ENCODE assay signal across 8 cellular contexts in genomic region chr10:112951349-112952281, GRCh38. TPM values are rescaled to one million over a fixed set of nuclear protein-coding genes. Genes with fewer than 3 reads are reported as not detected.
DNase-seq lines count a peak whose midpoint lies in the region; ATAC-seq, FAIRE-seq and TF ChIP-seq lines count a peak whose summit lies in the region.

No MANE protein-coding gene starts in this region.

- RAD21 ChIA-PET in HCT116 (lab: Charles Lee; ENCODE audit: low non-redundant PET in 1 of 2, low total read pairs in 2 of 2, uncharacterized antibody in 2 of 2, unreplicated experiment in 2 of 2): no interaction called here

- POLR2A ChIA-PET in HCT116 (lab: Charles Lee): no interaction called here
- POLR2A ChIA-PET in K562 (lab: Yijun Ruan, JAX): no interaction called here

- WGBS in K562 (ENCODE audit: insufficient coverage, low coverage, missing lambda C conversion rate): 1% methylated on average over 15 of the region's 68 CpGs
- 0 to 1% methylated on average over 67 of the region's 68 CpGs for WGBS in sigmoid colon, 2 donors

- no peak for TF ChIP-seq EP300 in K562 (IDR thresholded peaks at IDR 0.05; ENCODE audit: low read length)
- no peak for TF ChIP-seq EP300 in sigmoid colon (IDR thresholded peaks at IDR 0.05)

- H3K36me3 ChIP-seq in HCT116 (ENCODE audit: control insufficient read depth in 1 of 2, insufficient read depth in 2 of 2, low read length in 2 of 2) (peaks cover 18 to 27% of the 10 kb centered on the region in 2 experiments; a peak in 3 of 4 replicates), K562 (ENCODE audit: control insufficient read depth, insufficient read depth, low read length) (no peaks in the 10 kb centered on the region), iPS-15b (ENCODE audit: control insufficient read depth, insufficient read depth, low read length) (peaks cover 2% of the 10 kb centered on the region), sigmoid colon (no peaks in the 10 kb centered on the region)

- no peaks in the 10 kb centered on the region for H4K20me1 ChIP-seq in HCT116 (ENCODE audit: insufficient read depth)
- no peaks in the 10 kb centered on the region for H4K20me1 ChIP-seq in K562 (replicated peaks; ENCODE audit: control insufficient read depth, insufficient read depth, low read length)

- BruUV-seq in HCT116 (replicated peaks; lab: Mats Ljungman, UMichigan): no TSS peak
- BruUV-seq in K562 (replicated peaks; lab: Mats Ljungman, UMichigan): no TSS peak

- TF ChIP-seq CTCF in HCT116 (IDR thresholded peaks at IDR 0.05 in 2 of 3, conservative IDR thresholded peaks at IDR 0.05 in 1 of 3; ENCODE audit: borderline replicate concordance in 1 of 3, insufficient read depth in 1 of 3, low read depth in 2 of 3, low read length in 2 of 3): no peak
- no peak for TF ChIP-seq CTCF in K562 (IDR thresholded peaks at IDR 0.05 in 2 of 3, conservative IDR thresholded peaks at IDR 0.05 in 1 of 3; ENCODE audit: insufficient read depth in 2 of 3, low read depth in 1 of 3, low read length in 3 of 3)
- TF ChIP-seq CTCF in sigmoid colon (IDR thresholded peaks at IDR 0.05): peak in 1 of 4 experiments; percentile 9

- H3K79me2 ChIP-seq in HCT116 (ENCODE audit: insufficient read depth, low read length): peaks cover 60% of the 10 kb centered on the region
- peaks cover 4% of the 10 kb centered on the region; the same call in 2 of the 3 replicates for H3K79me2 ChIP-seq in K562 (ENCODE audit: control insufficient read depth, insufficient read depth, low read length)

- in situ Hi-C loops in K562 (cut with MboI): no loop called here

- TF ChIP-seq POLR2A in HCT116 (IDR thresholded peaks at IDR 0.05; ENCODE audit: borderline replicate concordance, extremely low read depth, insufficient read depth, insufficient read length): no peak
- TF ChIP-seq POLR2A in K562 (conservative IDR thresholded peaks at IDR 0.05): 0 out of 2 replicates have a peak, but pooled peaks have one; percentile 22
- no peak for TF ChIP-seq POLR2A in sigmoid colon (IDR thresholded peaks at IDR 0.05)

- peak overlapping the region; percentile 73 to 78 for H3K4me3 ChIP-seq in HCT116 (replicated peaks in 1 of 2; ENCODE audit: low read depth in 1 of 2, low read length in 2 of 2)
- H3K4me3 ChIP-seq in K562: peak overlapping the region; percentile 46
- H3K4me3 ChIP-seq in iPS-15b (ENCODE audit: low read depth, low read length): peak overlapping the region; percentile 91
- peak overlapping the region; percentile 70 to 91 (median 90) for H3K4me3 ChIP-seq in sigmoid colon

- no peaks in the 10 kb centered on the region for H3K9me1 ChIP-seq in K562 (ENCODE audit: control insufficient read depth, insufficient read depth, low read length)

- FAIRE-seq in K562 (lab: Jason Lieb, UNC): no peak

- intact Hi-C loops in HCT116 (cut with micrococcal nuclease) (loop anchor here (2.0 to 10.0 kb wide), 8 partner anchors 121 to 567 kb away; no protein-coding TSS in a partner anchor), K562 (cut with micrococcal nuclease) (loop anchor here (5.0 kb wide), 1 partner anchor 111 kb away; no protein-coding TSS in a partner anchor), sigmoid colon (cut with DNase I) (loop anchor here (2.0 to 10.0 kb wide), 7 partner anchors 46 to 433 kb away; no protein-coding TSS in a partner anchor)

- H3K27me3 ChIP-seq in HCT116 (ENCODE audit: insufficient read depth, low read length): no peaks in the 10 kb centered on the region
- no peaks in the 10 kb centered on the region; a peak in 1 of 5 replicates for H3K27me3 ChIP-seq in K562 (ENCODE audit: control insufficient read depth in 2 of 2, insufficient read depth in 2 of 2, low read length in 2 of 2)
- H3K27me3 ChIP-seq in iPS-15b (ENCODE audit: control insufficient read depth, insufficient read depth, low read length): no peaks in the 10 kb centered on the region
- no peaks in the 10 kb centered on the region for H3K27me3 ChIP-seq in sigmoid colon

- DNase-seq in AG08396 (ENCODE audit: low spot score) (peak; percentile 59), HCT116 (ENCODE audit: low read depth, low spot score) (peak; percentile 72), SW480 (ENCODE audit: low spot score) (peak; percentile 44), K562 (ENCODE audit: extremely low read depth in 1 of 4, low spot score in 3 of 4) (peak; percentile 30 to 59 (median 46)), sigmoid colon (peak; percentile 82), NK-92 (lab: John Stamatoyannopoulos, UW; ENCODE audit: unreplicated experiment) (no peak)

- TF ChIP-seq RAD21 in HCT116 (IDR thresholded peaks at IDR 0.05; ENCODE audit: low read depth) (no peak), K562 (CRISPR knock-in tag; conservative IDR thresholded peaks at IDR 0.05 in 1 of 2, IDR thresholded peaks at IDR 0.05 in 1 of 2) (no peak)

- H3K9ac ChIP-seq in HCT116 (ENCODE audit: low read length) (peak overlapping the region; percentile 92), K562 (ENCODE audit: insufficient read depth in 1 of 2, low read depth in 2 of 2, low read length in 2 of 2) (peak overlapping the region; percentile 76 to 90), iPS-15b (ENCODE audit: low read depth, low read length) (peak overlapping the region; percentile 96)

- CTCF ChIA-PET in HCT116 (lab: Charles Lee) (no interaction called here), K562 (lab: Yijun Ruan, JAX; ENCODE audit: low intra/inter-chr PET ratio) (no interaction called here)

- H3K9me2 ChIP-seq in HCT116 (ENCODE audit: insufficient read depth): no peaks in the 10 kb centered on the region

- H3K4me2 ChIP-seq in HCT116 (ENCODE audit: low read length) (peak overlapping the region; percentile 83), K562 (ENCODE audit: insufficient read depth, low read length) (peak overlapping the region; percentile 76)

- ATAC-seq in HCT116 (peak; percentile 10), K562 (peak; percentile 13; the same call in 2 of the 3 replicates), HG03565 (IDR thresholded peaks at IDR 0.05; ENCODE audit: unreplicated experiment) (no peak)

- H2AFZ ChIP-seq in HCT116 (ENCODE audit: low read depth, low read length, poor library complexity, severe bottlenecking) (no peak overlapping the region), K562 (ENCODE audit: low read depth, low read length) (peak overlapping the region; percentile 83)

- H3K4me1 ChIP-seq in HCT116 (ENCODE audit: control insufficient read depth in 1 of 2, insufficient read depth in 2 of 2, low read length in 2 of 2) (peaks cover 50 to 60% of the 10 kb centered on the region in 2 experiments), K562 (replicated peaks in 1 of 2; ENCODE audit: control insufficient read depth in 2 of 2, insufficient read depth in 2 of 2, low read length in 2 of 2) (peaks cover 4 to 10% of the 10 kb centered on the region in 2 experiments; a peak in 4 of 5 replicates), iPS-15b (ENCODE audit: control insufficient read depth, insufficient read depth, low read length) (peaks cover 39% of the 10 kb centered on the region), sigmoid colon (peaks cover 0 to 53% (median 46%) of the 10 kb centered on the region in 4 donors)

- peak overlapping the region; percentile 100 for H3K27ac ChIP-seq in HCT116 (ENCODE audit: low read depth, low read length)
- peak overlapping the region; percentile 74 for H3K27ac ChIP-seq in K562 (ENCODE audit: extremely low read depth, low read depth, low read length)
- peak overlapping the region; percentile 87 to 97 (median 96) for H3K27ac ChIP-seq in sigmoid colon

- no peaks in the 10 kb centered on the region for H3K9me3 ChIP-seq in HCT116 (ENCODE audit: control insufficient read depth in 1 of 2, insufficient read depth in 1 of 2, low read depth in 1 of 2, low read length in 2 of 2)
- no peaks in the 10 kb centered on the region for H3K9me3 ChIP-seq in K562 (replicated peaks; ENCODE audit: control insufficient read depth, insufficient read depth, low read depth, low read length)
- H3K9me3 ChIP-seq in iPS-15b (ENCODE audit: control insufficient read depth, insufficient read depth, low read length): no peaks in the 10 kb centered on the region
- H3K9me3 ChIP-seq in sigmoid colon: no peaks in the 10 kb centered on the region

TF ChIP-seq in HCT116, 20 proteins besides CTCF, POLR2A, EP300 and RAD21 (continues in another document):
- TF ChIP-seq EZH2 (IDR thresholded peaks at IDR 0.05) (no peak), TCF7L2 (IDR thresholded peaks at IDR 0.05; ENCODE audit: borderline replicate concordance, extremely low read depth, insufficient read depth, insufficient read length) (no peak), YY1 (IDR thresholded peaks at IDR 0.05; ENCODE audit: extremely low read depth, insufficient replicate concordance, low read depth, low read length) (peak; percentile 84)

TF ChIP-seq in K562, 482 proteins besides CTCF, POLR2A, EP300 and RAD21 (continues in another document):
- TF ChIP-seq RBM34 (IDR thresholded peaks at IDR 0.05; ENCODE audit: borderline replicate concordance, insufficient read depth, low read length) (no peak), ZNF507 (tag; conservative IDR thresholded peaks at IDR 0.05) (no peak), SMARCA5 (IDR thresholded peaks at IDR 0.05) (no peak), KLF6 (CRISPR knock-in tag; IDR thresholded peaks at IDR 0.05; ENCODE audit: borderline replicate concordance) (no peak), NFRKB (IDR thresholded peaks at IDR 0.05; ENCODE audit: low read depth) (peak; percentile 55; the same call in 1 of the 2 replicates), CCNT2 (IDR thresholded peaks at IDR 0.05; ENCODE audit: borderline replicate concordance, extremely low read depth, insufficient read length, low read depth, low read length) (no peak)

RNA-seq across cellular contexts. Expression of gene TCF7L2, which starts 1.6 kb away (rescaled TPM):
- total RNA-seq in HCT116 (2021; ENCODE audit: unreplicated experiment) (164 TPM), K562 (2014; rRNA removed) (0.32 and 0.41 TPM in 2 replicates), K562 (2014; rRNA removed; fragmentation: Illumina TruSeq; extraction: Trizol) (0.48 and 0.80 TPM in 2 replicates), K562 (2015; rRNA removed; fragmentation: Illumina TruSeq; extraction: Trizol) (0.68 and 1.2 TPM in 2 replicates), K562 (2021) (2.0 and 2.8 TPM in 2 replicates), sigmoid colon (10 to 100 TPM; 15.3 to 40.4 (median 23.3) TPM)
- polyA plus RNA-seq in HCT116 (2012): 120 and 126 TPM in 2 replicates
- total RNA-seq in K562 (2011; cell fraction: chromatin; rRNA removed; ENCODE audit: low replicate concordance): 1.9 and 4.4 TPM in 2 replicates
- 2.4 and 3.0 TPM in 2 replicates for total RNA-seq in K562 (2011; cell fraction: nucleolus; rRNA removed)
- 1.9 and 2.7 TPM in 2 replicates for total RNA-seq in K562 (2011; cell fraction: nucleoplasm; rRNA removed)
- polyA plus RNA-seq in K562 (2011; rRNA removed) (0.42 and 0.53 TPM in 2 replicates), K562 (2014; fragmentation: Illumina TruSeq; extraction: Trizol) (2.1 and 2.4 TPM in 2 replicates), K562 (2014; fragmentation: Nextera tagmentation; extraction: Ambion mirVana) (under 1 TPM; 0.52 to 0.92 TPM), K562 (2014; rRNA removed) (0.39 and 1.4 TPM in 2 replicates), sigmoid colon (10 to 100 TPM; 30.0 to 32.0 (median 31.7) TPM)
- polyA plus RNA-seq in K562 (2011; cell fraction: cytosol; rRNA removed): 0.15 and 0.35 TPM in 2 replicates
- polyA plus RNA-seq in K562 (2011; cell fraction: nucleus; rRNA removed): 1.6 and 2.2 TPM in 2 replicates
- polyA plus RNA-seq in K562 (2012): 1.4 and 2.2 TPM in 2 replicates
- 0.25 and 0.69 TPM in 2 replicates for polyA minus RNA-seq in K562 (2011; rRNA and poly(A)+ RNA removed)
- 0.91 and 1.5 TPM in 2 replicates for polyA minus RNA-seq in K562 (2011; cell fraction: cytosol; rRNA and poly(A)+ RNA removed)
- polyA minus RNA-seq in K562 (2011; cell fraction: nucleus; rRNA and poly(A)+ RNA removed): 1.6 and 2.4 TPM in 2 replicates
